In the genomic region with DNA sequence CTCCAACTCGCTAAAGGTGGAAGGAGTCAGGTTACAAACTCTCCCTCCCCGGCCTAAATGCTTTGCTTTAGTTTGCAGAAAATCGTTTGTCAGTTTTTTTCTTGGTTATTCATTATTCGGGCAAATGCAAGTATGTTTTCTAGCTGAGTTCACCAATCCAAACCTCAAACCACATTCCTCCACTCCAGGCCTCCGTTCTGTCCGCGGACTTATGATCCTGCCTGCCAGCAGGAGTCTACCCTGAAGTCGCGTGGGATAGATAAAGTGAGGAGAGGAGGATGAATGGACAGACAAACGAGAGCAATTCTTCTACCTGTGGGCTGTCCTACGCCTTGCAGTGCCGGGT, we compare ENCODE assay signal across 8 cellular contexts. TPM values are rescaled to one million over a fixed set of nuclear protein-coding genes. Genes with fewer than 3 reads are reported as not detected.
DNase-seq lines count a peak whose midpoint lies in the region; ATAC-seq and TF ChIP-seq lines count a peak whose summit lies in the region.

No MANE protein-coding gene starts in this region.

- 0% methylated on average over 12 of the region's 12 CpGs for WGBS in ovary, 3 donors

- H3K27ac ChIP-seq in ovary: peak overlapping the region; percentile 96

- TF ChIP-seq POLR2A in ovary (IDR thresholded peaks at IDR 0.05): no peak

- no peak for TF ChIP-seq CTCF in ovary (IDR thresholded peaks at IDR 0.05)

- no peak for TF ChIP-seq EP300 in ovary (IDR thresholded peaks at IDR 0.05)

- DNase-seq in DMS 273 (lab: John Stamatoyannopoulos, UW; ENCODE audit: unreplicated experiment) (peak; percentile 22), DMS 273 treated with DMSO at 0.1 percent for 48 hours (lab: John Stamatoyannopoulos, UW) (no peak), SK-MEL-5 (ENCODE audit: low read depth, low spot score) (peak; percentile 45), fibroblast of peridontal ligament (ENCODE audit: extremely low read depth) (peak; percentile 73), ovary (no peak), NCI-H1436 (lab: John Stamatoyannopoulos, UW) (no peak), amniotic stem cell (lab: John Stamatoyannopoulos, UW) (no peak)

- peaks cover 9% of the 10 kb centered on the region for H3K4me1 ChIP-seq in ovary (ENCODE audit: insufficient read depth)

- in situ Hi-C loops in SK-MEL-5 (cut with HindIII; ENCODE audit: low pct_unique_long_range_greater_than_20kb, low sequenced_read_pairs): no loop called here

- peak overlapping the region; percentile 87 for H3K4me3 ChIP-seq in ovary

- no peak for ATAC-seq in HG03095 (IDR thresholded peaks at IDR 0.05; ENCODE audit: unreplicated experiment)

- intact Hi-C loops in ovary (cut with DNase I): loop anchor here (2.0 to 10.0 kb wide), 5 partner anchors 43 to 1901 kb away; no protein-coding TSS in a partner anchor

- H3K9me3 ChIP-seq in ovary: no peaks in the 10 kb centered on the region

- no peaks in the 10 kb centered on the region for H3K36me3 ChIP-seq in ovary

- H3K27me3 ChIP-seq in ovary: no peaks in the 10 kb centered on the region

RNA-seq across cellular contexts. Expression of gene ADAMTS1, which starts 1.3 kb away (rescaled TPM):
- total RNA-seq in SK-MEL-5 (2014; rRNA removed; shearing (Covaris generic)): 14.0 and 15.9 TPM in 2 replicates
- 11.0 and 14.5 TPM in 2 replicates for polyA plus RNA-seq in SK-MEL-5 (2015; cell fraction: cytosol; rRNA removed)
- 43.7 and 69.3 TPM in 2 replicates for polyA plus RNA-seq in SK-MEL-5 (2015; cell fraction: nucleus; rRNA removed)
- total RNA-seq in ovary: 100 to 1,000 TPM; 212 to 532 (median 297) TPM
- polyA plus RNA-seq in ovary: 100 to 1,000 TPM in 1 of 2 donors, 10 to 100 TPM in 1; 93.7 to 155 TPM

Comparison
In these comparisons a context has a peak if more than half of its experiments do, and no peak if none do; other contexts are left out.
1. DNase-seq: peak in DMS 273 (single experiment), SK-MEL-5 (single experiment) and fibroblast of peridontal ligament (single experiment); none in DMS 273 treated with DMSO at 0.1 percent for 48 hours (single experiment), ovary (0 of 5), NCI-H1436 (single experiment) and amniotic stem cell (single experiment).
2. RNA of gene ADAMTS1, which starts 1.3 kb away (total RNA-seq): 212 to 532 TPM in ovary; 14.0 to 15.9 TPM in SK-MEL-5; every median in the first group is over 10 times any median in the second.